In genomic region chr5:123528059-123528458, GRCh38 we compare ENCODE assay signal across 20 cellular contexts. TPM values are rescaled to one million over a fixed set of nuclear protein-coding genes. Genes with fewer than 3 reads are reported as not detected.
DNase-seq lines count a peak whose midpoint lies in the region; ATAC-seq, FAIRE-seq and TF ChIP-seq lines count a peak whose summit lies in the region.
"Had no signal": no experiment of that assay in that cellular context is flagged by ENCODE, and none has a peak within 500 bp of the region (broad histone marks: within the 10 kb centered on the region; RNA-seq: fewer than 3 reads in every experiment).

No MANE protein-coding gene starts in this region.

- no peak for ATAC-seq in HepG2
- ATAC-seq in GM19455 (IDR thresholded peaks at IDR 0.05; ENCODE audit: unreplicated experiment) = no peak
- ATAC-seq: Panc1 had no signal

- H2AFZ ChIP-seq in GM23248 (no peak overlapping the region), SU-DHL-6 (ENCODE audit: low read depth, low read length, severe bottlenecking) (no peak overlapping the region), HepG2 (ENCODE audit: low read length) (no peak overlapping the region)

- TF ChIP-seq CTCF in SU-DHL-6 (IDR thresholded peaks at IDR 0.05; ENCODE audit: insufficient read depth, low read length, poor library complexity, severe bottlenecking) = no peak
- TF ChIP-seq CTCF in HepG2 (CRISPR knock-in tag; IDR thresholded peaks at IDR 0.05) = no peak

- peaks cover 100% of the 10 kb centered on the region for H3K79me2 ChIP-seq in GM23248 (ENCODE audit: insufficient read depth)
- H3K79me2 ChIP-seq in SU-DHL-6 (ENCODE audit: insufficient read depth, low read length) = peaks cover 41% of the 10 kb centered on the region
- peaks cover 79% of the 10 kb centered on the region for H3K79me2 ChIP-seq in HepG2 (ENCODE audit: insufficient read depth, low read length)

- CTCF ChIA-PET in HepG2 (lab: Yijun Ruan, JAX; ENCODE audit: low intra/inter-chr PET ratio, low total read pairs) = no interaction called here

- peak overlapping the region; percentile 29; the same call in 1 of the 2 replicates for H3K4me3 ChIP-seq in GM23248
- H3K4me3 ChIP-seq in SU-DHL-6 (ENCODE audit: insufficient read depth, low read length, poor library complexity, severe bottlenecking) = no peak overlapping the region
- no peak overlapping the region for H3K4me3 ChIP-seq in HepG2 (replicated peaks in 1 of 3; ENCODE audit: insufficient read depth in 1 of 3, low read depth in 2 of 3, low read length in 3 of 3)
- no peak overlapping the region for H3K4me3 ChIP-seq in small intestine (ENCODE audit: low read depth in 1 of 2, low read length in 2 of 2)
- H3K4me3 ChIP-seq: BLaER1 treated with 17β-estradiol and CSF1 and Interleukin-3, amounts not matched to agents 10 nM and 100 nM had no signal

- no peak for TF ChIP-seq POLR2A in HepG2 (IDR thresholded peaks at IDR 0.05; ENCODE audit: insufficient read depth in 1 of 2, low read depth in 2 of 2, low read length in 2 of 2)

- FAIRE-seq in HepG2 (lab: Jason Lieb, UNC) (no peak), small intestine (lab: Jason Lieb, UNC) (no peak)

- H3K4me2 ChIP-seq in GM23248 (ENCODE audit: unreplicated experiment) (peak overlapping the region; percentile 5), SU-DHL-6 (ENCODE audit: low read depth, low read length, poor library complexity, severe bottlenecking) (peak overlapping the region; percentile 26), HepG2 (ENCODE audit: low read depth, low read length) (no peak overlapping the region; the same call in 1 of the 2 replicates)
- H3K4me2 ChIP-seq: BLaER1 treated with 17β-estradiol and CSF1 and Interleukin-3, amounts not matched to agents 10 nM and 100 nM; KMS-11; SK-N-SH had no signal

- H3K27ac ChIP-seq in GM23248 (no peak overlapping the region), SU-DHL-6 (ENCODE audit: low read depth, low read length) (no peak overlapping the region), HepG2 (ENCODE audit: extremely low read length, insufficient read depth, low read length) (no peak overlapping the region), small intestine (ENCODE audit: low read depth in 1 of 2, low read length in 1 of 2) (no peak overlapping the region)
- H3K27ac ChIP-seq: BLaER1 treated with 17β-estradiol and CSF1 and Interleukin-3, amounts not matched to agents 10 nM and 100 nM; KMS-11 had no signal

- H3K36me3 ChIP-seq in GM23248 (ENCODE audit: low read depth) (no peaks in the 10 kb centered on the region), SU-DHL-6 (ENCODE audit: low read length) (peaks cover 5% of the 10 kb centered on the region; the same call in 1 of the 2 replicates), HepG2 (replicated peaks in 1 of 2; ENCODE audit: control insufficient read depth in 1 of 2, insufficient read depth in 2 of 2, low read length in 2 of 2) (no peaks in the 10 kb centered on the region), small intestine (ENCODE audit: control insufficient read depth in 2 of 2, insufficient read depth in 2 of 2, low read length in 2 of 2) (no peaks in the 10 kb centered on the region)

- peaks cover 26% of the 10 kb centered on the region; the same call in 1 of the 2 replicates for H4K20me1 ChIP-seq in GM23248 (ENCODE audit: insufficient read depth)
- H4K20me1 ChIP-seq in SU-DHL-6 (ENCODE audit: low read depth, low read length) = peaks cover 72% of the 10 kb centered on the region
- peaks cover 6% of the 10 kb centered on the region; the same call in 1 of the 2 replicates for H4K20me1 ChIP-seq in HepG2 (ENCODE audit: insufficient read depth, low read length)

- TF ChIP-seq EP300 in HepG2 (IDR thresholded peaks at IDR 0.05; ENCODE audit: low read depth in 2 of 2, low read length in 2 of 2) = no peak
- TF ChIP-seq EP300 in HepG2 (CRISPR knock-in tag; IDR thresholded peaks at IDR 0.05; ENCODE audit: borderline replicate concordance) = no peak

- H3K9ac ChIP-seq in GM23248 (no peak overlapping the region), SU-DHL-6 (ENCODE audit: low read length) (no peak overlapping the region), HepG2 (ENCODE audit: insufficient read depth, low read depth, low read length) (no peak overlapping the region)
- H3K9ac ChIP-seq: BLaER1 treated with 17β-estradiol and CSF1 and Interleukin-3, amounts not matched to agents 10 nM and 100 nM; KMS-11; SK-N-SH had no signal

- BruUV-seq in HepG2 (replicated peaks; lab: Mats Ljungman, UMichigan) = no TSS peak

- no peaks in the 10 kb centered on the region for H3K9me2 ChIP-seq in GM23248 (ENCODE audit: insufficient read depth)
- H3K9me2 ChIP-seq in SU-DHL-6 (replicated peaks; ENCODE audit: insufficient read depth, low read length) = no peaks in the 10 kb centered on the region
- H3K9me2 ChIP-seq: SK-N-SH had no signal

- H3F3A ChIP-seq in GM23248 (ENCODE audit: insufficient read depth) (no peaks in the 10 kb centered on the region), SU-DHL-6 (ENCODE audit: insufficient read depth) (no peaks in the 10 kb centered on the region)

- intact Hi-C loops in HepG2 (cut with micrococcal nuclease; ENCODE audit: unreplicated experiment) = loop anchor here (5.0 kb wide), 1 partner anchor 49 kb away; no protein-coding TSS in a partner anchor

- DNase-seq in GM23248 (no peak), HepG2 (ENCODE audit: low spot score) (no peak), small intestine (peak; percentile 71), mucosa of gallbladder (ENCODE audit: low spot score) (no peak)
- DNase-seq in stimulated activated CD4-positive, alpha-beta T cell treated with anti-CD3 and anti-CD28 coated beads, Interleukin-2, amount 100 ng/mL, for 48 hours = no peak
- DNase-seq: CD4-positive, alpha-beta memory T cell; EL; H9; NCI-H1105; NCI-H2029 treated with DMSO at 0.1 percent for 48 hours; NCI-H226; NCI-H510A treated with DMSO at 0.1 percent for 48 hours; NCI-H748 treated with DMSO at 0.1 percent for 48 hours; SIG-M5; SK-N-SH had no signal

- H3K27me3 ChIP-seq in GM23248 (replicated peaks; ENCODE audit: insufficient read depth) (no peaks in the 10 kb centered on the region), SU-DHL-6 (ENCODE audit: low read length) (no peaks in the 10 kb centered on the region), HepG2 (ENCODE audit: control insufficient read depth in 1 of 2, insufficient read depth in 2 of 2, low read length in 2 of 2) (no peaks in the 10 kb centered on the region), small intestine (ENCODE audit: control insufficient read depth in 2 of 2, insufficient read depth in 2 of 2, low read length in 2 of 2) (no peaks in the 10 kb centered on the region)
- H3K27me3 ChIP-seq: BLaER1 treated with 17β-estradiol and CSF1 and Interleukin-3, amounts not matched to agents 10 nM and 100 nM had no signal

- no peaks in the 10 kb centered on the region for H3K9me3 ChIP-seq in GM23248 (ENCODE audit: low read depth)
- no peaks in the 10 kb centered on the region for H3K9me3 ChIP-seq in SU-DHL-6 (ENCODE audit: insufficient read depth, low read length)
- no peaks in the 10 kb centered on the region for H3K9me3 ChIP-seq in HepG2 (ENCODE audit: low read length)
- H3K9me3 ChIP-seq in small intestine (ENCODE audit: control insufficient read depth, low read depth) = no peaks in the 10 kb centered on the region
- H3K9me3 ChIP-seq: SK-N-SH had no signal

- POLR2A ChIA-PET in HepG2 (lab: Yijun Ruan, JAX) = interaction anchor here (0.7 to 1.8 kb wide), 2 partner anchors 16 to 104 kb away, joined by 4 to 5 read pairs; partner anchors contain the start of genes CEP120 and CSNK1G3

- in situ Hi-C loops in GM23248 (cut with MboI) = no loop called here
- in situ Hi-C loops in HepG2 (cut with HindIII; ENCODE audit: extremely low pct_ligation_motif_present, low pct_unique_long_range_greater_than_20kb) = no loop called here

- no peak for TF ChIP-seq RAD21 in HepG2 (CRISPR knock-in tag; IDR thresholded peaks at IDR 0.05)

- H3K4me1 ChIP-seq in GM23248 (ENCODE audit: insufficient read depth) = peaks cover 16% of the 10 kb centered on the region; the same call in 1 of the 2 replicates
- peaks cover 18% of the 10 kb centered on the region for H3K4me1 ChIP-seq in HepG2 (ENCODE audit: insufficient read depth, low read length)
- peaks cover 0 to 3% of the 10 kb centered on the region in 2 donors for H3K4me1 ChIP-seq in small intestine (ENCODE audit: control insufficient read depth in 2 of 2, insufficient read depth in 1 of 2, low read depth in 1 of 2, low read length in 1 of 2)

TF ChIP-seq in HepG2, 621 proteins besides CTCF, POLR2A, EP300 and RAD21 (continues in another document):
- TF ChIP-seq ZZZ3 (CRISPR knock-in tag; IDR thresholded peaks at IDR 0.05; ENCODE audit: borderline replicate concordance) (no peak), ZNF562 (CRISPR knock-in tag; IDR thresholded peaks at IDR 0.05; ENCODE audit: borderline replicate concordance) (no peak), HNF4A (CRISPR knock-in tag; IDR thresholded peaks at IDR 0.05) (0 out of 2 replicates have a peak, but pooled peaks have one; percentile 11)

RNA-seq across cellular contexts. Expression of gene CSNK1G3, which starts 16.1 kb away (rescaled TPM):
- total RNA-seq in GM23248 (2014; rRNA removed; shearing (Covaris generic)) = 63.2 and 79.9 TPM in 2 replicates
- polyA plus RNA-seq in GM23248 (2016; fragmentation: Nextera tagmentation; extraction: Ambion mirVana) = 29.5 and 37.4 TPM in 2 replicates
- 31.5 and 35.4 TPM in 2 replicates for total RNA-seq in HepG2 (2016; rRNA removed; fragmentation: Illumina TruSeq; extraction: Trizol)
- total RNA-seq in HepG2 (2016; cell fraction: cytosol; rRNA removed; fragmentation: Illumina TruSeq; extraction: Trizol; ENCODE audit: low read depth) = 97.8 and 110 TPM in 2 replicates
- 29.7 and 30.5 TPM in 2 replicates for total RNA-seq in HepG2 (2016; cell fraction: insoluble cytoplasmic fraction; rRNA removed; fragmentation: Illumina TruSeq; extraction: Trizol)
- 52.6 and 53.8 TPM in 2 replicates for total RNA-seq in HepG2 (2016; cell fraction: membrane; rRNA removed; fragmentation: Illumina TruSeq; extraction: Trizol)
- 22.9 and 25.8 TPM in 2 replicates for total RNA-seq in HepG2 (2016; cell fraction: nucleus; rRNA removed; fragmentation: Illumina TruSeq; extraction: Trizol)
- 11.3 and 12.8 TPM in 2 replicates for polyA plus RNA-seq in HepG2 (2011; rRNA removed)
- polyA plus RNA-seq in HepG2 (2011; cell fraction: cytosol; rRNA removed) = 5.5 and 9.1 TPM in 2 replicates
- 6.0 and 6.6 TPM in 2 replicates for polyA plus RNA-seq in HepG2 (2011; cell fraction: nucleus; rRNA removed)
- 17.4 and 18.3 TPM in 2 replicates for polyA plus RNA-seq in HepG2 (2012)
- 3.0 and 3.4 TPM in 2 replicates for polyA plus RNA-seq in HepG2 (2016; cell fraction: cytosol; fragmentation: Illumina TruSeq; extraction: Trizol; ENCODE audit: low read depth)
- polyA plus RNA-seq in HepG2 (2016; cell fraction: insoluble cytoplasmic fraction; fragmentation: Illumina TruSeq; extraction: Trizol; ENCODE audit: low read depth) = 25.8 and 27.6 TPM in 2 replicates
- polyA plus RNA-seq in HepG2 (2016; cell fraction: membrane; fragmentation: Illumina TruSeq; extraction: Trizol; ENCODE audit: low read depth) = 11.6 and 12.0 TPM in 2 replicates
- 15.2 and 15.7 TPM in 2 replicates for polyA plus RNA-seq in HepG2 (2016; cell fraction: nucleus; fragmentation: Illumina TruSeq; extraction: Trizol; ENCODE audit: insufficient read depth, low read depth)
- polyA minus RNA-seq in HepG2 (2011; rRNA and poly(A)+ RNA removed; ENCODE audit: low replicate concordance) = 12.8 and 14.1 TPM in 2 replicates
- 30.2 and 40.0 TPM in 2 replicates for polyA minus RNA-seq in HepG2 (2011; cell fraction: cytosol; rRNA and poly(A)+ RNA removed)
- 48.9 and 56.9 TPM in 2 replicates for polyA minus RNA-seq in HepG2 (2011; cell fraction: nucleus; rRNA and poly(A)+ RNA removed)
- 10 to 100 TPM; 16.7 to 21.5 (median 18.9) TPM for polyA plus RNA-seq in small intestine
- total RNA-seq in mucosa of gallbladder = 48.0 TPM
